In genomic region chr9:4461434-4461833, GRCh38 we compare ENCODE assay signal across 35 cellular contexts. TPM values are rescaled to one million over a fixed set of nuclear protein-coding genes. Genes with fewer than 3 reads are reported as not detected.
"Had no signal": no experiment of that assay in that cellular context is flagged by ENCODE, and none has a peak within 500 bp of the region (broad histone marks: within the 10 kb centered on the region; RNA-seq: fewer than 3 reads in every experiment).

No MANE protein-coding gene starts in this region.

- H3K4me3 ChIP-seq: adrenal gland, body of pancreas, breast epithelium had no signal

- H3K36me3 Mint-ChIP-seq: activated CD8-positive, alpha-beta memory T cell treated with anti-CD3 and anti-CD28 coated beads, Interleukin-2, amount 10 ng/mL, durations not matched to agents 7 days and 5 days; activated naive CD4-positive, alpha-beta T cell treated with anti-CD3 and anti-CD28 coated beads, Interleukin-2, amount 10 ng/mL, durations not matched to agents 7 days and 5 days; activated naive CD8-positive, alpha-beta T cell treated with anti-CD3 and anti-CD28 coated beads for 36 hours had no signal

- H3K36me3 ChIP-seq: adrenal gland, brain microvascular endothelial cell, breast epithelium had no signal

- H3K4me1 ChIP-seq: adrenal gland, body of pancreas, breast epithelium had no signal

- ATAC-seq: activated CD4-positive, alpha-beta T cell treated with anti-CD3 and anti-CD28 coated beads for 36 hours; activated CD4-positive, CD25-positive, alpha-beta regulatory T cell treated with anti-CD3 and anti-CD28 coated beads, Interleukin-2, amount 50 U/mL, for 24 hours; activated CD8-positive, alpha-beta memory T cell treated with anti-CD3 and anti-CD28 coated beads, Interleukin-2, amount 10 ng/mL, durations not matched to agents 7 days and 5 days; activated CD8-positive, alpha-beta T cell treated with anti-CD3 and anti-CD28 coated beads, Interleukin-2, amount 10 ng/mL, durations not matched to agents 7 days and 5 days; activated naive CD4-positive, alpha-beta T cell treated with anti-CD3 and anti-CD28 coated beads, Interleukin-2, amount 50 U/mL, for 72 hours; body of pancreas had no signal

- H3K4me1 Mint-ChIP-seq: activated naive CD4-positive, alpha-beta T cell treated with anti-CD3 and anti-CD28 coated beads, Interleukin-2, amount 10 ng/mL, durations not matched to agents 7 days and 5 days had no signal

- H3K4me3 Mint-ChIP-seq: activated CD4-positive, alpha-beta memory T cell treated with anti-CD3 and anti-CD28 coated beads, Interleukin-2, amount 10 ng/mL, durations not matched to agents 7 days and 5 days; activated CD4-positive, alpha-beta T cell treated with anti-CD3 and anti-CD28 coated beads for 36 hours; activated CD4-positive, alpha-beta T cell treated with anti-CD3 and anti-CD28 coated beads, Interleukin-2, amount 10 ng/mL, durations not matched to agents 7 days and 5 days; activated CD8-positive, alpha-beta memory T cell treated with anti-CD3 and anti-CD28 coated beads, Interleukin-2, amount 10 ng/mL, durations not matched to agents 7 days and 5 days; activated CD8-positive, alpha-beta T cell treated with anti-CD3 and anti-CD28 coated beads, Interleukin-2, amount 10 ng/mL, durations not matched to agents 7 days and 5 days; activated naive CD4-positive, alpha-beta T cell treated with anti-CD3 and anti-CD28 coated beads, Interleukin-2, amount 10 ng/mL, durations not matched to agents 7 days and 5 days; activated naive CD8-positive, alpha-beta T cell treated with anti-CD3 and anti-CD28 coated beads for 36 hours; activated T-cell treated with anti-CD3 and anti-CD28 coated beads, Interleukin-2, amount 50 U/mL, for 24 hours; T-helper 2 cell treated with Interferon-gamma antibody and Interleukin-4, amounts not matched to agents 5 μg/mL and 100 μg/mL, for 36 hours had no signal

- H3K9me3 ChIP-seq: adrenal gland, body of pancreas, breast epithelium had no signal

- H3K27ac Mint-ChIP-seq: activated CD4-positive, alpha-beta memory T cell treated with anti-CD3 and anti-CD28 coated beads, Interleukin-2, amount 10 ng/mL, durations not matched to agents 7 days and 5 days; activated CD4-positive, alpha-beta T cell treated with anti-CD3 and anti-CD28 coated beads for 36 hours; activated CD4-positive, alpha-beta T cell treated with anti-CD3 and anti-CD28 coated beads, Interleukin-2, amount 10 ng/mL, durations not matched to agents 7 days and 5 days; activated CD8-positive, alpha-beta memory T cell treated with anti-CD3 and anti-CD28 coated beads, Interleukin-2, amount 10 ng/mL, durations not matched to agents 7 days and 5 days; activated CD8-positive, alpha-beta T cell treated with anti-CD3 and anti-CD28 coated beads, Interleukin-2, amount 10 ng/mL, durations not matched to agents 7 days and 5 days; activated naive CD4-positive, alpha-beta T cell treated with anti-CD3 and anti-CD28 coated beads, Interleukin-2, amount 10 ng/mL, durations not matched to agents 7 days and 5 days; activated naive CD4-positive, alpha-beta T cell treated with anti-CD3 and anti-CD28 coated beads, Interleukin-2, amount 50 U/mL, for 72 hours; activated naive CD8-positive, alpha-beta T cell treated with anti-CD3 and anti-CD28 coated beads for 36 hours; activated T-cell treated with anti-CD3 and anti-CD28 coated beads, Interleukin-2, amount 50 U/mL, for 24 hours; activated T-helper 2 cell treated with anti-CD3 and anti-CD28 coated beads, Interferon-gamma antibody, Interleukin-2, Interleukin-4, amounts not matched to agents 10 μg/mL and 5 μg/mL and 100 μg/mL, durations not matched to agents 14 hours and 24 hours and 36 hours; T-helper 2 cell treated with Interferon-gamma antibody and Interleukin-4, amounts not matched to agents 5 μg/mL and 100 μg/mL, for 36 hours had no signal

- H3K27me3 Mint-ChIP-seq: activated naive CD8-positive, alpha-beta T cell treated with anti-CD3 and anti-CD28 coated beads for 36 hours had no signal

- FAIRE-seq: astrocyte, colon, TTC549 had no signal

- H3K27me3 ChIP-seq: body of pancreas, brain microvascular endothelial cell, breast epithelium had no signal

- H3K27ac ChIP-seq: adrenal gland, body of pancreas, brain microvascular endothelial cell, breast epithelium, VCaP had no signal

- DNase-seq: activated CD4-positive, alpha-beta memory T cell treated with anti-CD3 and anti-CD28 coated beads, Interleukin-2, amount 10 ng/mL, durations not matched to agents 7 days and 5 days; activated CD4-positive, alpha-beta T cell treated with anti-CD3 and anti-CD28 coated beads for 1 hour; activated CD4-positive, alpha-beta T cell treated with anti-CD3 and anti-CD28 coated beads for 36 hours; activated CD4-positive, alpha-beta T cell treated with anti-CD3 and anti-CD28 coated beads for 48 hours; activated CD4-positive, alpha-beta T cell treated with anti-CD3 and anti-CD28 coated beads, Interleukin-2, amount 10 ng/mL, durations not matched to agents 7 days and 5 days; activated CD4-positive, alpha-beta T cell treated with anti-CD3 and anti-CD28 coated beads, Interleukin-2, amount 50 U/mL, for 48 hours; activated CD4-positive, CD25-positive, alpha-beta regulatory T cell; activated CD8-positive, alpha-beta memory T cell treated with anti-CD3 and anti-CD28 coated beads for 24 hours; activated CD8-positive, alpha-beta memory T cell treated with anti-CD3 and anti-CD28 coated beads, Interleukin-2, amount 10 ng/mL, durations not matched to agents 7 days and 5 days; activated CD8-positive, alpha-beta memory T cell treated with anti-CD3 and anti-CD28 coated beads, Interleukin-2, amount 50 U/mL, for 48 hours; activated CD8-positive, alpha-beta T cell treated with anti-CD3 and anti-CD28 coated beads, Interleukin-2, amount 10 ng/mL, durations not matched to agents 7 days and 5 days; activated effector memory CD4-positive, alpha-beta T cell treated with Interleukin-2 at 50 U/mL for 16 hours; activated gamma-delta T cell; activated naive CD4-positive, alpha-beta T cell treated with anti-CD3 and anti-CD28 coated beads, Interleukin-2, amount 10 ng/mL, durations not matched to agents 7 days and 5 days; activated naive CD4-positive, alpha-beta T cell treated with Interleukin-2 at 50 U/mL for 16 hours; activated naive CD8-positive, alpha-beta T cell treated with anti-CD3 and anti-CD28 coated beads for 36 hours; activated T-cell treated with anti-CD3 and anti-CD28 coated beads, Interleukin-2, amount 50 U/mL, for 24 hours; activated T-cell treated with anti-CD3 and anti-CD28 coated beads, Interleukin-2, amount 50 U/mL, for 48 hours; adrenal gland; amniotic stem cell; aorta; body of pancreas; brain microvascular endothelial cell; central memory CD4-positive, alpha-beta T cell; T-helper 2 cell; T-helper 9 cell had no signal

- H3K9me3 Mint-ChIP-seq: activated CD4-positive, alpha-beta memory T cell treated with anti-CD3 and anti-CD28 coated beads, Interleukin-2, amount 10 ng/mL, durations not matched to agents 7 days and 5 days; activated naive CD4-positive, alpha-beta T cell treated with anti-CD3 and anti-CD28 coated beads, Interleukin-2, amount 10 ng/mL, durations not matched to agents 7 days and 5 days; activated naive CD8-positive, alpha-beta T cell treated with anti-CD3 and anti-CD28 coated beads for 36 hours; activated T-cell treated with anti-CD3 and anti-CD28 coated beads, Interleukin-2, amount 50 U/mL, for 24 hours; activated T-helper 2 cell treated with anti-CD3 and anti-CD28 coated beads, Interferon-gamma antibody, Interleukin-2, Interleukin-4, amounts not matched to agents 10 μg/mL and 5 μg/mL and 100 μg/mL, durations not matched to agents 14 hours and 24 hours and 36 hours had no signal

RNA-seq across cellular contexts. Expression of gene SLC1A1, which starts 28.8 kb away (rescaled TPM):
- total RNA-seq: activated T-helper 2 cell treated with anti-CD3 and anti-CD28 coated beads, Interferon-gamma antibody, Interleukin-2, Interleukin-4, amounts not matched to agents 10 μg/mL and 5 μg/mL and 100 μg/mL, durations not matched to agents 14 hours and 24 hours and 36 hours had no signal
